In genomic region chr11:35619030-35619753, GRCh38 we compare ENCODE assay signal across 8 cellular contexts. TPM values are rescaled to one million over a fixed set of nuclear protein-coding genes. Genes with fewer than 3 reads are reported as not detected.
DNase-seq lines count a peak whose midpoint lies in the region; ATAC-seq and TF ChIP-seq lines count a peak whose summit lies in the region.

No MANE protein-coding gene starts in this region.

- no peak for TF ChIP-seq POLR2A in Peyer's patch (IDR thresholded peaks at IDR 0.05)

- peak overlapping the region; percentile 67 for H3K4me3 Mint-ChIP-seq in stimulated activated memory B cell treated with anti-CD40 and anti-IgM and Interleukin-4, amounts not matched to agents 10 μg/mL and 1 μg/mL and 100 μg/mL, for 72 hours

- H3K27me3 ChIP-seq in BE2C (no peaks in the 10 kb centered on the region), Peyer's patch (peaks cover 0 to 10% of the 10 kb centered on the region in 2 donors)

- DNase-seq in BE2C (peak; percentile 46), Peyer's patch (peak in 2 of 3 donors; percentile 46 to 49), choroid plexus epithelial cell (ENCODE audit: low read depth) (peak; percentile 42), left lobe of liver (ENCODE audit: low spot score) (peak; percentile 51)
- DNase-seq in activated CD8-positive, alpha-beta memory T cell treated with anti-CD3 and anti-CD28 coated beads for 24 hours: no peak

- H3K27ac Mint-ChIP-seq in stimulated activated memory B cell treated with anti-CD40 and anti-IgM and Interleukin-4, amounts not matched to agents 10 μg/mL and 1 μg/mL and 100 μg/mL, for 72 hours: no peak overlapping the region

- H3K4me1 ChIP-seq in BE2C (no peaks in the 10 kb centered on the region; the same call in 1 of the 2 replicates), Peyer's patch (peaks cover 0 to 28% (median 17%) of the 10 kb centered on the region in 4 donors)

- H3K4me1 Mint-ChIP-seq in stimulated activated memory B cell treated with anti-CD40 and anti-IgM and Interleukin-4, amounts not matched to agents 10 μg/mL and 1 μg/mL and 100 μg/mL, for 72 hours: peaks cover 16% of the 10 kb centered on the region

- H3K36me3 ChIP-seq in BE2C (no peaks in the 10 kb centered on the region), Peyer's patch (no peaks in the 10 kb centered on the region)

- no peaks in the 10 kb centered on the region for H3K9me3 Mint-ChIP-seq in stimulated activated memory B cell treated with anti-CD40 and anti-IgM and Interleukin-4, amounts not matched to agents 10 μg/mL and 1 μg/mL and 100 μg/mL, for 72 hours

- H3K9me3 ChIP-seq in BE2C (no peaks in the 10 kb centered on the region), Peyer's patch (peaks cover 0 to 6% (median 0%) of the 10 kb centered on the region in 4 donors)

- no peaks in the 10 kb centered on the region for H3K36me3 Mint-ChIP-seq in stimulated activated memory B cell treated with anti-CD40 and anti-IgM and Interleukin-4, amounts not matched to agents 10 μg/mL and 1 μg/mL and 100 μg/mL, for 72 hours

- peaks cover 32% of the 10 kb centered on the region for H3K27me3 Mint-ChIP-seq in stimulated activated memory B cell treated with anti-CD40 and anti-IgM and Interleukin-4, amounts not matched to agents 10 μg/mL and 1 μg/mL and 100 μg/mL, for 72 hours

- no peak for TF ChIP-seq CTCF in BE2C (IDR thresholded peaks at IDR 0.05; ENCODE audit: low read depth, low read length)
- TF ChIP-seq CTCF in Peyer's patch (IDR thresholded peaks at IDR 0.05): no peak
- peak; percentile 18 for TF ChIP-seq CTCF in choroid plexus epithelial cell (conservative IDR thresholded peaks at IDR 0.05; ENCODE audit: low read depth, low read length)

- H3K27ac ChIP-seq in Peyer's patch: peak overlapping the region in 2 of 4 donors; percentile 67 to 78

- ATAC-seq in GM18519 (IDR thresholded peaks at IDR 0.05; ENCODE audit: low FRiP score, unreplicated experiment) (peak; percentile 24), HG03064 (IDR thresholded peaks at IDR 0.05; ENCODE audit: low read depth, unreplicated experiment) (peak; percentile 22), left lobe of liver (peak; percentile 65)
- ATAC-seq in stimulated activated memory B cell treated with anti-CD40 and anti-IgM and Interleukin-4, amounts not matched to agents 10 μg/mL and 1 μg/mL and 100 μg/mL, for 72 hours: peak; percentile 35

- H3K4me3 ChIP-seq in BE2C (ENCODE audit: low read depth, low read length): peak overlapping the region; percentile 83
- H3K4me3 ChIP-seq in Peyer's patch: peak overlapping the region; percentile 34 to 59 (median 58)
- peak overlapping the region; percentile 66 for H3K4me3 ChIP-seq in choroid plexus epithelial cell (ENCODE audit: low read depth, low read length)

RNA-seq across cellular contexts. Expression of gene FJX1, which starts 0.9 kb away (rescaled TPM):
- polyA plus RNA-seq in BE2C (2012; ENCODE audit: insufficient read depth, insufficient read length, low read depth): 14.3 TPM
- total RNA-seq in Peyer's patch: not detected
- total RNA-seq in left lobe of liver: 0.73 TPM

RNA-seq across cellular contexts. Expression of gene TRIM44, which starts 43.4 kb away (rescaled TPM):
- 16.1 TPM for polyA plus RNA-seq in BE2C (2012; ENCODE audit: insufficient read depth, insufficient read length, low read depth)
- total RNA-seq in Peyer's patch: 10 to 100 TPM; 27.3 to 83.4 (median 61.4) TPM
- 30.8 TPM for total RNA-seq in left lobe of liver
